ENCODE assay signal across 8 cellular contexts in genomic region chr11:58958500-58958899, GRCh38. TPM values are rescaled to one million over a fixed set of nuclear protein-coding genes. Genes with fewer than 3 reads are reported as not detected.
DNase-seq lines count a peak whose midpoint lies in the region; ATAC-seq and TF ChIP-seq lines count a peak whose summit lies in the region.

No MANE protein-coding gene starts in this region.

- no peak for TF ChIP-seq CTCF in gastrocnemius medialis (IDR thresholded peaks at IDR 0.05 in 4 of 5, conservative IDR thresholded peaks at IDR 0.05 in 1 of 5)

- H3K4me1 ChIP-seq in gastrocnemius medialis, result no peaks in the 10 kb centered on the region

- ATAC-seq in HG03095 (IDR thresholded peaks at IDR 0.05; ENCODE audit: unreplicated experiment), result peak; percentile 72
- ATAC-seq in gastrocnemius medialis, result no peak

- no peaks in the 10 kb centered on the region for H3K27me3 ChIP-seq in gastrocnemius medialis

- H3K27ac ChIP-seq in gastrocnemius medialis, result no peak overlapping the region

- no peaks in the 10 kb centered on the region for H3K9me3 ChIP-seq in gastrocnemius medialis

- DNase-seq in activated CD4-positive, alpha-beta T cell treated with anti-CD3 and anti-CD28 coated beads for 24 hours (ENCODE audit: low read depth in 2 of 2), result peak; percentile 6 to 22
- no peak for DNase-seq in activated CD4-positive, alpha-beta T cell treated with anti-CD3 and anti-CD28 coated beads for 1 hour
- DNase-seq in activated CD4-positive, alpha-beta T cell treated with anti-CD3 and anti-CD28 coated beads for 48 hours, result peak; percentile 61
- peak; percentile 36 for DNase-seq in iPS-NIHi7 (ENCODE audit: extremely low spot score)
- DNase-seq in stimulated activated CD8-positive, alpha-beta memory T cell treated with anti-CD3 and anti-CD28 coated beads, Interleukin-4, amount 100 ng/mL, for 48 hours, result peak; percentile 72
- DNase-seq in NCI-H2171 treated with DMSO at 0.1 percent for 48 hours (lab: John Stamatoyannopoulos, UW), result no peak
- no peak for DNase-seq in gastrocnemius medialis

- in situ Hi-C loops in gastrocnemius medialis (cut with MboI; ENCODE audit: low sequenced_read_pairs in 4 of 4), result no loop called here

- TF ChIP-seq POLR2A in gastrocnemius medialis (IDR thresholded peaks at IDR 0.05), result no peak

- no peak overlapping the region for H3K4me3 ChIP-seq in gastrocnemius medialis

- no peaks in the 10 kb centered on the region for H3K36me3 ChIP-seq in gastrocnemius medialis

- intact Hi-C loops in gastrocnemius medialis (cut with DNase I; ENCODE audit: low total_unique reads), result no loop called here

RNA-seq across cellular contexts. Expression of gene GLYATL1, which starts 19.2 kb away (rescaled TPM):
- total RNA-seq in gastrocnemius medialis, result 1 to 10 TPM in 1 of 4 donors, under 1 TPM in 1, not detected in 2; 0.94 to 1.2 TPM

Comparison
In these comparisons a context has a peak if more than half of its experiments do, and no peak if none do; other contexts are left out.
1. DNase-seq: peak in activated CD4-positive, alpha-beta T cell treated with anti-CD3 and anti-CD28 coated beads for 24 hours (2 of 2), activated CD4-positive, alpha-beta T cell treated with anti-CD3 and anti-CD28 coated beads for 48 hours (single experiment), iPS-NIHi7 (single experiment) and stimulated activated CD8-positive, alpha-beta memory T cell treated with anti-CD3 and anti-CD28 coated beads, Interleukin-4, amount 100 ng/mL, for 48 hours (single experiment); none in activated CD4-positive, alpha-beta T cell treated with anti-CD3 and anti-CD28 coated beads for 1 hour (single experiment), NCI-H2171 treated with DMSO at 0.1 percent for 48 hours (single experiment) and gastrocnemius medialis (0 of 2).